8 cellular contexts compared by ENCODE assay signal in genomic region chr17:7856840-7857723, GRCh38. TPM values are rescaled to one million over a fixed set of nuclear protein-coding genes. Genes with fewer than 3 reads are reported as not detected.
DNase-seq lines count a peak whose midpoint lies in the region; ATAC-seq, FAIRE-seq and TF ChIP-seq lines count a peak whose summit lies in the region.

Gene NAA38, minus strand, starts transcription at chr17:7857559. Its CDS starts 96 bp downstream, at chr17:7857463.

- peaks cover 7% of the 10 kb centered on the region for H3K36me3 Mint-ChIP-seq in T-cell

- H3K4me3 ChIP-seq in left ventricle myocardium inferior (peak within 1 kb of the TSS; percentile 86), prostate gland (peak within 1 kb of the TSS; percentile 49 to 54)

- peak; percentile 88 for DNase-seq in GM12892 (ENCODE audit: insufficient read length)
- DNase-seq in NCI-H1436 treated with DMSO at 0.1 percent for 48 hours (lab: John Stamatoyannopoulos, UW) = peak; percentile 99
- DNase-seq in T-cell = peak; percentile 88 to 98 (median 95)
- peak; percentile 100 for DNase-seq in amniotic stem cell (lab: John Stamatoyannopoulos, UW)
- peak; percentile 96 for DNase-seq in left ventricle myocardium inferior
- peak; percentile 97 for DNase-seq in prostate gland (ENCODE audit: low spot score)
- DNase-seq in urothelium cell line (ENCODE audit: low spot score) = peak; percentile 88

- no peaks in the 10 kb centered on the region for H3K27me3 Mint-ChIP-seq in T-cell

- H3K27ac ChIP-seq in left ventricle myocardium inferior (replicated peaks) (peak within 1 kb of the TSS; percentile 99), prostate gland (peak within 1 kb of the TSS; percentile 80 to 92)

- H3K36me3 ChIP-seq in left ventricle myocardium inferior (peaks cover 48% of the 10 kb centered on the region), prostate gland (peaks cover 0 to 10% of the 10 kb centered on the region in 2 donors)

- TF ChIP-seq POLR2A in GM12892 (IDR thresholded peaks at IDR 0.05; ENCODE audit: low read depth, low read length) = peak; percentile 90
- TF ChIP-seq POLR2A in prostate gland (IDR thresholded peaks at IDR 0.05) = peak; percentile 39

- FAIRE-seq in GM12892 (lab: Jason Lieb, UNC) (peak; percentile 99), urothelium cell line (lab: Jason Lieb, UNC) (peak; percentile 42)

- POLR2A ChIA-PET in T-cell (lab: Charles Lee) = interaction anchor here in 1 of 2 donors (0.5 to 1.9 kb wide), 7 partner anchors 12 to 148 kb away, joined by 3 to 11 read pairs (median 3); no protein-coding TSS in a partner anchor

- H3K9me3 Mint-ChIP-seq in T-cell = no peaks in the 10 kb centered on the region

- no peaks in the 10 kb centered on the region for H3K9me3 ChIP-seq in left ventricle myocardium inferior (replicated peaks)
- H3K9me3 ChIP-seq in prostate gland = no peaks in the 10 kb centered on the region

- no peak within 1 kb of the TSS for H3K4me3 Mint-ChIP-seq in T-cell

- H3K27me3 ChIP-seq in left ventricle myocardium inferior (ENCODE audit: low read depth) = no peaks in the 10 kb centered on the region
- H3K27me3 ChIP-seq in prostate gland (replicated peaks; ENCODE audit: insufficient read depth) = no peaks in the 10 kb centered on the region

- no peak within 1 kb of the TSS for H3K27ac Mint-ChIP-seq in T-cell

- ATAC-seq in HG02852 (IDR thresholded peaks at IDR 0.05; ENCODE audit: unreplicated experiment) (peak; percentile 82), T-cell (replicated peaks in 1 of 4) (peak; percentile 83 to 90 (median 88))

- CTCF ChIA-PET in T-cell (lab: Charles Lee) = interaction anchor here (0.5 to 1.5 kb wide), 17 partner anchors 11 to 503 kb away, joined by 3 to 9 read pairs (median 4); partner anchors contain the start of genes KDM6B (in 1 of the 2), RNF227 (in 1 of the 2), TP53 (in 1 of the 2) and WRAP53 (in 1 of the 2)

- 1% methylated on average over 56 of the region's 62 CpGs for WGBS in prostate gland

- peaks cover under 1 to 8% (median 5%) of the 10 kb centered on the region in 3 donors for H3K4me1 Mint-ChIP-seq in T-cell

- TF ChIP-seq CTCF in left ventricle myocardium inferior (IDR thresholded peaks at IDR 0.05; ENCODE audit: borderline replicate concordance) (peak; percentile 63), prostate gland (IDR thresholded peaks at IDR 0.05) (peak; percentile 14 to 88 (median 68))

- peaks cover 62% of the 10 kb centered on the region for H3K4me1 ChIP-seq in left ventricle myocardium inferior
- peaks cover 12% of the 10 kb centered on the region for H3K4me1 ChIP-seq in prostate gland (replicated peaks)

- intact Hi-C loops in left ventricle myocardium inferior (cut with micrococcal nuclease) = no loop called here
- intact Hi-C loops in prostate gland (cut with DNase I) = no loop called here

RNA-seq across cellular contexts. Expression of gene NAA38, which starts in this region (rescaled TPM):
- 76.3 TPM for polyA plus RNA-seq in GM12892 (2012; ENCODE audit: missing spikeins)
- total RNA-seq in T-cell = 10 to 100 TPM; 15.8 to 40.6 (median 33.6) TPM
- 89.8 TPM for total RNA-seq in left ventricle myocardium inferior
- total RNA-seq in prostate gland = 100 to 1,000 TPM in 1 of 2 donors, 10 to 100 TPM in 1; 74.6 to 163 TPM

Comparison
In these comparisons a context has a peak if more than half of its experiments do, and no peak if none do; other contexts are left out.
1. Peak in every context shown above with its lines: DNase-seq, ATAC-seq, H3K4me3 ChIP-seq and H3K27ac ChIP-seq.